ENCODE assay signal across 10 cellular contexts in the genomic region with DNA sequence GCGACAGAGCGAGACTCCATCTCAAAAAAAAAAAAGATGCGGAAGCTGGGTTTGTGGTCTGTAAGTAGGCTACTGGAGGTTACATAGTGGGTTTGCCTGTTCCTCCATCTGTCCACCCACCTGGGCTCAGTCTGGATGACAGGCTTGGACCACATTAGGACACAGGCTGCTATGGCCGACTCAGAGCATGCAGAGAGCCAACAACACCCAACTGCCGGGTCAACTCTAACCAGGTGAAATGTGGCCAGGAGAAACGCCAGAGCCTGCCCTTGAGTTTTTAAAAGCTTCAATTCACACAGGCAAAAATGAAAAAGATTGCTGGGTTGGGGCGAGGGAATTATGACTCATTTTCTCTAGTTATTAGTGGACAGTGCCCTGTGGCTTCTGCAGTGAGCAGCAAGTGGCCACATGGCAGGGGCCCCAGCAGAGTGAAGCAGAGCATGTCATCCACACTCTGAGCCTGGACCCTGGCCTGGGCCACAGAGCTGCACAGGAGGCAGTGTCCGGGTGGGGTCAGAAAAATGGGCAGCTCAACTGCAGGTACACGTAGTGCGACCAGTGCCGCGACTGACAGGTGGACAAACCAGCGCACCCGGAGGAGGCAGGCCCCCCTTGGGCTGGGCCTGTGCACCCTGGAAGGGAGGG.
DNase-seq lines count a peak whose midpoint lies in the region; ATAC-seq, FAIRE-seq and TF ChIP-seq lines count a peak whose summit lies in the region.
"Had no signal": no experiment of that assay in that cellular context is flagged by ENCODE, and none has a peak within 500 bp of the region (broad histone marks: within the 10 kb centered on the region; RNA-seq: fewer than 3 reads in every experiment).

No MANE protein-coding gene starts in this region.

- peak; percentile 50 for ATAC-seq in GM18519 (IDR thresholded peaks at IDR 0.05; ENCODE audit: low FRiP score, unreplicated experiment)
- ATAC-seq in GM21423 (IDR thresholded peaks at IDR 0.05; ENCODE audit: unreplicated experiment) = peak; percentile 49
- peak; percentile 52 for ATAC-seq in HG03135 (IDR thresholded peaks at IDR 0.05; ENCODE audit: unreplicated experiment)

- no peak for FAIRE-seq in H54 (lab: Jason Lieb, UNC)

- no peak overlapping the region for H3K27ac ChIP-seq in vagina

- TF ChIP-seq POLR2A in H54 (IDR thresholded peaks at IDR 0.05; ENCODE audit: low read depth, low read length) (no peak), vagina (IDR thresholded peaks at IDR 0.05) (no peak)

- no peaks in the 10 kb centered on the region for H3K27me3 ChIP-seq in vagina

- no peaks in the 10 kb centered on the region for H3K36me3 ChIP-seq in vagina

- intact Hi-C loops in vagina (cut with DNase I) = no loop called here

- no peaks in the 10 kb centered on the region for H3K4me1 ChIP-seq in vagina

- TF ChIP-seq CTCF in vagina (IDR thresholded peaks at IDR 0.05) (no peak), foreskin fibroblast (IDR thresholded peaks at IDR 0.05; ENCODE audit: low read depth, low read length) (no peak)

- H3K4me3 ChIP-seq in vagina (no peak overlapping the region), foreskin fibroblast (ENCODE audit: low read depth in 1 of 2, low read length in 2 of 2) (no peak overlapping the region)

- no peaks in the 10 kb centered on the region for H3K9me3 ChIP-seq in vagina

- DNase-seq in myocyte (ENCODE audit: low read depth) (peak; percentile 52), H54 (ENCODE audit: insufficient read length, low spot score) (no peak), vagina (ENCODE audit: extremely low spot score in 2 of 2) (no peak), HUDEP-2 (lab: John Stamatoyannopoulos, UW; ENCODE audit: unreplicated experiment in 76 of 76) (no peak), foreskin fibroblast (no peak)
- DNase-seq: activated effector memory CD4-positive, alpha-beta T cell treated with Interleukin-2 at 50 U/mL for 16 hours; NCI-H446 had no signal
